ENCODE assay signal across 2 cellular contexts in genomic region chr4:13588954-13589353, GRCh38.
A peak's percentile ranks its signal among the peaks of the same experiment; 100 is the strongest.
TF ChIP-seq lines count a peak whose summit lies in the region.

No MANE protein-coding gene starts in this region.

TF ChIP-seq in IMR-90, 13 proteins besides CTCF, POLR2A, EP300 and RAD21:
- TF ChIP-seq NFE2L2 (IDR thresholded peaks at IDR 0.05; ENCODE audit: low read depth, low read length) (no peak), CEBPB (IDR thresholded peaks at IDR 0.05; ENCODE audit: low read depth, low read length) (peak; percentile 58)

TF ChIP-seq in K562, 482 proteins besides CTCF, POLR2A, EP300 and RAD21:
- TF ChIP-seq GMEB1 (CRISPR knock-in tag; IDR thresholded peaks at IDR 0.05) (no peak), CEBPG (CRISPR knock-in tag; IDR thresholded peaks at IDR 0.05) (0 out of 2 replicates have a peak, but pooled peaks have one; percentile 9), CEBPG (tag; conservative IDR thresholded peaks at IDR 0.05 in 1 of 2, IDR thresholded peaks at IDR 0.05 in 1 of 2) (peak; percentile 36 to 38; a peak in 2 of 4 replicates), PRDM10 (IDR thresholded peaks at IDR 0.05; ENCODE audit: partially characterized antibody) (no peak)
